Comparison of ENCODE assay signal across 1 cellular context in genomic region chr22:16600644-16601436, GRCh38.
A peak's percentile ranks its signal among the peaks of the same experiment; 100 is the strongest.
TF ChIP-seq lines count a peak whose summit lies in the region.

No MANE protein-coding gene starts in this region.

TF ChIP-seq in K562, 482 proteins besides CTCF, POLR2A, EP300 and RAD21 (continued from another document and continues in another):
- TF ChIP-seq ETS1 (conservative IDR thresholded peaks at IDR 0.05; ENCODE audit: control insufficient read depth, low read depth, low read length): peak; percentile 86
- peak; percentile 67 for TF ChIP-seq HNRNPLL (IDR thresholded peaks at IDR 0.05; ENCODE audit: low read depth, low read length, poor library complexity, severe bottlenecking)
- TF ChIP-seq ZBTB12 (CRISPR knock-in tag; IDR thresholded peaks at IDR 0.05): peak; percentile 80
- TF ChIP-seq NR3C1 (CRISPR knock-in tag; IDR thresholded peaks at IDR 0.05): peak; percentile 68; the same call in 1 of the 2 replicates
- TF ChIP-seq SMARCA4 (IDR thresholded peaks at IDR 0.05): peak; percentile 66
- peak; percentile 90 for TF ChIP-seq ZNF695 (CRISPR knock-in tag; IDR thresholded peaks at IDR 0.05)
- TF ChIP-seq HMG20B (CRISPR knock-in tag; IDR thresholded peaks at IDR 0.05): 0 out of 2 replicates have a peak, but pooled peaks have one; percentile 84
- peak; percentile 99 for TF ChIP-seq CXXC5 (CRISPR knock-in tag; IDR thresholded peaks at IDR 0.05)
- TF ChIP-seq ZMIZ1 (IDR thresholded peaks at IDR 0.05; ENCODE audit: low read depth in 2 of 2, low read length in 2 of 2): peak in 1 of 2 experiments; percentile 88; a peak in 2 of 4 replicates
- TF ChIP-seq MTF1 (CRISPR knock-in tag; IDR thresholded peaks at IDR 0.05; ENCODE audit: borderline replicate concordance): peak; percentile 70; the same call in 1 of the 2 replicates
- peak; percentile 80 for TF ChIP-seq HOMEZ (CRISPR knock-in tag; IDR thresholded peaks at IDR 0.05)
- peak; percentile 47 for TF ChIP-seq ZBTB9 (CRISPR knock-in tag; IDR thresholded peaks at IDR 0.05)
- peak; percentile 82 for TF ChIP-seq SOX6 (IDR thresholded peaks at IDR 0.05)
- peak; percentile 89 for TF ChIP-seq FUS (optimal IDR thresholded peaks at IDR 0.05; ENCODE audit: low read depth, low read length)
- peak; percentile 99 for TF ChIP-seq CCNT2 (IDR thresholded peaks at IDR 0.05; ENCODE audit: borderline replicate concordance, extremely low read depth, insufficient read length, low read depth, low read length)
- peak; percentile 99 for TF ChIP-seq HMGN3 (IDR thresholded peaks at IDR 0.05; ENCODE audit: borderline replicate concordance, extremely low read depth, insufficient read length, low read depth, low read length)
- TF ChIP-seq TCF3 (CRISPR knock-in tag; IDR thresholded peaks at IDR 0.05): peak; percentile 56
- peak; percentile 55; the same call in 1 of the 2 replicates for TF ChIP-seq BCL6 (CRISPR knock-in tag; IDR thresholded peaks at IDR 0.05)
- TF ChIP-seq ARID4B (CRISPR knock-in tag; IDR thresholded peaks at IDR 0.05): peak; percentile 59; the same call in 1 of the 2 replicates
- 0 out of 2 replicates have a peak, but pooled peaks have one; percentile 26 for TF ChIP-seq HINFP (tag; conservative IDR thresholded peaks at IDR 0.05; ENCODE audit: low read depth)
- TF ChIP-seq FOXP4 (CRISPR knock-in tag; IDR thresholded peaks at IDR 0.05; ENCODE audit: borderline replicate concordance): peak; percentile 96
- TF ChIP-seq BCOR (IDR thresholded peaks at IDR 0.05): 0 out of 2 replicates have a peak, but pooled peaks have one; percentile 45
- TF ChIP-seq PYGO2 (tag; IDR thresholded peaks at IDR 0.05): peak; percentile 74; the same call in 1 of the 2 replicates
- 0 out of 2 replicates have a peak, but pooled peaks have one; percentile 50 for TF ChIP-seq GATAD2A (IDR thresholded peaks at IDR 0.05)
- peak; percentile 100 for TF ChIP-seq FIP1L1 (IDR thresholded peaks at IDR 0.05; ENCODE audit: low read depth, low read length, poor library complexity, severe bottlenecking)
- TF ChIP-seq HIVEP1 (CRISPR knock-in tag; IDR thresholded peaks at IDR 0.05): peak; percentile 93
- 0 out of 2 replicates have a peak, but pooled peaks have one; percentile 79 for TF ChIP-seq RBM14 (IDR thresholded peaks at IDR 0.05; ENCODE audit: borderline replicate concordance, insufficient read depth, low read depth, low read length)
- peak; percentile 86 for TF ChIP-seq MAX (CRISPR knock-in tag; IDR thresholded peaks at IDR 0.05)
- TF ChIP-seq KDM2B (CRISPR knock-in tag; IDR thresholded peaks at IDR 0.05): peak; percentile 97; the same call in 1 of the 2 replicates
- TF ChIP-seq ZNF586 (CRISPR knock-in tag; conservative IDR thresholded peaks at IDR 0.05): peak; percentile 55
- peak; percentile 26; the same call in 1 of the 2 replicates for TF ChIP-seq TFE3 (CRISPR knock-in tag; IDR thresholded peaks at IDR 0.05)
- TF ChIP-seq ARID3A (IDR thresholded peaks at IDR 0.05; ENCODE audit: borderline replicate concordance, low read depth, low read length): peak; percentile 84
- TF ChIP-seq SMAD4 (CRISPR knock-in tag; conservative IDR thresholded peaks at IDR 0.05): peak; percentile 98
- TF ChIP-seq POLR2B (IDR thresholded peaks at IDR 0.05; ENCODE audit: low read depth, partially characterized antibody): peak; percentile 56
